In genomic region chr16:22928882-22929281, GRCh38 we compare ENCODE assay signal across 31 cellular contexts.
A peak's percentile ranks its signal among the peaks of the same experiment; 100 is the strongest.
DNase-seq lines count a peak whose midpoint lies in the region; ATAC-seq and TF ChIP-seq lines count a peak whose summit lies in the region.
"Had no signal": no experiment of that assay in that cellular context is flagged by ENCODE, and none has a peak within 500 bp of the region (broad histone marks: within the 10 kb centered on the region; RNA-seq: fewer than 3 reads in every experiment).

No MANE protein-coding gene starts in this region.

- no peak overlapping the region for H3K9ac ChIP-seq in endocrine pancreas (ENCODE audit: control insufficient read depth, insufficient read depth, low read length)
- H3K9ac ChIP-seq: BLaER1; BLaER1 treated with 17β-estradiol and CSF1 and Interleukin-3, amounts not matched to agents 10 nM and 100 nM had no signal

- CTCF ChIA-PET in HEK293 (lab: Yijun Ruan, JAX), result interaction anchor here (0.6 kb wide), 1 partner anchor 115 kb away, joined by 4 read pairs; no protein-coding TSS in a partner anchor

- H3K9me3 ChIP-seq in HEK293 (ENCODE audit: control insufficient read depth, insufficient read depth, low read depth, low read length) (no peaks in the 10 kb centered on the region), endocrine pancreas (ENCODE audit: control insufficient read depth, low read length) (no peaks in the 10 kb centered on the region)
- H3K9me3 ChIP-seq: BE2C; BLaER1; BLaER1 treated with 17β-estradiol and CSF1 and Interleukin-3, amounts not matched to agents 10 nM and 100 nM; Caco-2 had no signal

- TF ChIP-seq CTCF in HEK293 (tag by site-specific recombination; IDR thresholded peaks at IDR 0.05), result no peak

- no peak overlapping the region for H3K27ac ChIP-seq in HEK293 (ENCODE audit: extremely low read depth, low read depth, low read length)
- H3K27ac ChIP-seq: 22Rv1; A549; BLaER1; BLaER1 treated with 17β-estradiol and CSF1 and Interleukin-3, amounts not matched to agents 10 nM and 100 nM; C4-2B had no signal

- H3K4me1 ChIP-seq in HEK293 (ENCODE audit: control insufficient read depth, insufficient read depth, low read length), result peaks cover 23% of the 10 kb centered on the region
- H3K4me1 ChIP-seq in endocrine pancreas (ENCODE audit: control insufficient read depth, insufficient read depth, low read length), result peaks cover 5% of the 10 kb centered on the region
- H3K4me1 ChIP-seq: A549, Caco-2 had no signal

- H3K27me3 ChIP-seq in endocrine pancreas (ENCODE audit: control insufficient read depth, insufficient read depth, low read length), result peaks cover 2% of the 10 kb centered on the region
- H3K27me3 ChIP-seq: BE2C; BLaER1; BLaER1 treated with 17β-estradiol and CSF1 and Interleukin-3, amounts not matched to agents 10 nM and 100 nM had no signal

- no peak for ATAC-seq in HG02588 (IDR thresholded peaks at IDR 0.05; ENCODE audit: unreplicated experiment)
- ATAC-seq: A549; CD8-positive, alpha-beta T cell had no signal

- peak; percentile 83 for DNase-seq in left kidney (ENCODE audit: low read depth, low spot score)
- no peak for DNase-seq in NCI-H1417 treated with DMSO at 0.1 percent for 48 hours (lab: John Stamatoyannopoulos, UW)
- DNase-seq in stimulated activated CD8-positive, alpha-beta memory T cell treated with anti-CD3 and anti-CD28 coated beads, Interleukin-4, amount 100 ng/mL, for 48 hours, result no peak
- DNase-seq: 8988T; ACHN; AML-193; BE2C; C1 segment of cervical spinal cord; Caco-2; Calu3; CD4-positive, alpha-beta memory T cell; CD4-positive, alpha-beta T cell; CD4-positive, CD25-positive, alpha-beta regulatory T cell; CD8-positive, alpha-beta memory T cell; CD8-positive, alpha-beta T cell; COR-L47; DMS 273 treated with DMSO at 0.1 percent for 48 hours; DMS153; DMS53; DMS79; DMS79 treated with DMSO at 0.1 percent for 48 hours; DND-41; EL had no signal

- H3K4me3 ChIP-seq in HEK293 (ENCODE audit: low read depth, low read length) (no peak overlapping the region), endocrine pancreas (ENCODE audit: control insufficient read depth, insufficient read depth, low read length) (peak overlapping the region; percentile 20)
- H3K4me3 ChIP-seq: A549; BLaER1; BLaER1 treated with 17β-estradiol and CSF1 and Interleukin-3, amounts not matched to agents 10 nM and 100 nM had no signal

- H3K36me3 ChIP-seq in HEK293 (ENCODE audit: control insufficient read depth in 2 of 2, insufficient read depth in 1 of 2, low read length in 2 of 2) (no peaks in the 10 kb centered on the region), endocrine pancreas (ENCODE audit: control insufficient read depth, insufficient read depth, low read length) (no peaks in the 10 kb centered on the region)
- H3K36me3 ChIP-seq: BE2C; BLaER1; BLaER1 treated with 17β-estradiol and CSF1 and Interleukin-3, amounts not matched to agents 10 nM and 100 nM had no signal

- POLR2A ChIA-PET in HEK293 (lab: Yijun Ruan, JAX), result no interaction called here

TF ChIP-seq in HEK293, 187 proteins besides CTCF, POLR2A, EP300 and RAD21 (continues in another document):
- peak; percentile 51; the same call in 1 of the 2 replicates for TF ChIP-seq ZNF843 (tag by site-specific recombination; IDR thresholded peaks at IDR 0.05)
- no peak for TF ChIP-seq SP3 (tag by site-specific recombination; IDR thresholded peaks at IDR 0.05)
- peak; percentile 85 for TF ChIP-seq PRDM6 (tag by site-specific recombination; IDR thresholded peaks at IDR 0.05)
- no peak for TF ChIP-seq ZNF514 (tag by site-specific recombination; IDR thresholded peaks at IDR 0.05)
- TF ChIP-seq PRDM4 (tag by site-specific recombination; IDR thresholded peaks at IDR 0.05), result 0 out of 2 replicates have a peak, but pooled peaks have one; percentile 34
- no peak for TF ChIP-seq GLI4 (tag by site-specific recombination; IDR thresholded peaks at IDR 0.05)
- TF ChIP-seq ZNF624 (tag by site-specific recombination; IDR thresholded peaks at IDR 0.05), result no peak
- no peak for TF ChIP-seq ZNF362 (tag by site-specific recombination; IDR thresholded peaks at IDR 0.05)
- TF ChIP-seq ZNF488 (tag by site-specific recombination; IDR thresholded peaks at IDR 0.05), result no peak
- TF ChIP-seq FEZF1 (tag by site-specific recombination; IDR thresholded peaks at IDR 0.05), result peak; percentile 87
- no peak for TF ChIP-seq ZNF24 (tag by site-specific recombination; IDR thresholded peaks at IDR 0.05)
- TF ChIP-seq ZNF140 (tag by site-specific recombination; IDR thresholded peaks at IDR 0.05), result no peak
- TF ChIP-seq ZXDB (tag by site-specific recombination; IDR thresholded peaks at IDR 0.05), result peak; percentile 40; the same call in 1 of the 2 replicates
- TF ChIP-seq ZNF2 (tag by site-specific recombination; IDR thresholded peaks at IDR 0.05), result no peak
- TF ChIP-seq ZEB2 (tag by site-specific recombination; IDR thresholded peaks at IDR 0.05), result no peak
- no peak for TF ChIP-seq ZSCAN5A (tag by site-specific recombination; IDR thresholded peaks at IDR 0.05)
- no peak for TF ChIP-seq ZBTB48 (tag by site-specific recombination; IDR thresholded peaks at IDR 0.05)
- no peak for TF ChIP-seq MZF1 (tag by site-specific recombination; IDR thresholded peaks at IDR 0.05; ENCODE audit: borderline replicate concordance)
- TF ChIP-seq ZNF274 (IDR thresholded peaks at IDR 0.05; ENCODE audit: low read length), result no peak
- TF ChIP-seq ZNF274 (tag by site-specific recombination; IDR thresholded peaks at IDR 0.05; ENCODE audit: borderline replicate concordance), result no peak
- TF ChIP-seq ZNF654 (tag by site-specific recombination; IDR thresholded peaks at IDR 0.05; ENCODE audit: low read depth), result no peak
- peak; percentile 37 for TF ChIP-seq OVOL3 (tag by site-specific recombination; IDR thresholded peaks at IDR 0.05)
- no peak for TF ChIP-seq ZNF221 (tag by site-specific recombination; IDR thresholded peaks at IDR 0.05; ENCODE audit: borderline replicate concordance)
- TF ChIP-seq GFI1B (tag by site-specific recombination; IDR thresholded peaks at IDR 0.05), result peak; percentile 56
- TF ChIP-seq ZNF335 (tag by site-specific recombination; conservative IDR thresholded peaks at IDR 0.05), result no peak
